Comparison of ENCODE assay signal across 1 cellular context in the genomic region with DNA sequence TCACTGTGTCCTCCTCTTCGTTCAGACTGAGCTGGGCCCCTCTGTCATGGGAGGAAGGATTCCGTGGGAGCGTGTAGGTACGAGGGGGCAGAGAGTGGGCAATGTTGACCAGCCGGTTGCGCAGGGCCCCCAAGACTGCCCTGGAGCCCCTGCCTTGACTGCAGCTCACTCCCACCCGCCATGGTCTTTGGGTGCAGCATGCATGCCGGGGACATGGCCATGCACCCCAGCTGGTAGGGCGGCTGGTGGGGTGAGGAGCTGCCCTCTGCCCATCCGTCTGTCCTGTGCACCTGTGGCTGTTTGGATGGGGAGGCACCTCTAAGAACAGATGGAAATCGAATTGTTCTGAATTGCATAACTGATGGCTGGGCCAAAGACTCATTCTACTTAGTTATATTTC.
TF ChIP-seq lines count a peak whose summit lies in the region.

No MANE protein-coding gene starts in this region.

TF ChIP-seq in IMR-90, 13 proteins besides CTCF, POLR2A, EP300 and RAD21:
- no peak for TF ChIP-seq NFE2L2 (IDR thresholded peaks at IDR 0.05; ENCODE audit: low read depth, low read length)
- TF ChIP-seq ELK1 (IDR thresholded peaks at IDR 0.05; ENCODE audit: borderline replicate concordance, low read depth, low read length), result no peak
- no peak for TF ChIP-seq RCOR1 (IDR thresholded peaks at IDR 0.05; ENCODE audit: insufficient replicate concordance, low read length)
- no peak for TF ChIP-seq FOS (IDR thresholded peaks at IDR 0.05; ENCODE audit: low read depth, low read length)
- no peak for TF ChIP-seq CEBPB (IDR thresholded peaks at IDR 0.05; ENCODE audit: low read depth, low read length)
